In genomic region chr20:62799873-62800272, GRCh38 we compare ENCODE assay signal across 26 cellular contexts. TPM values are rescaled to one million over a fixed set of nuclear protein-coding genes. Genes with fewer than 3 reads are reported as not detected.
DNase-seq lines count a peak whose midpoint lies in the region; ATAC-seq, FAIRE-seq and TF ChIP-seq lines count a peak whose summit lies in the region.
"Had no signal": no experiment of that assay in that cellular context is flagged by ENCODE, and none has a peak within 500 bp of the region (broad histone marks: within the 10 kb centered on the region; RNA-seq: fewer than 3 reads in every experiment).

No MANE protein-coding gene starts in this region.

- H3K4me3 ChIP-seq in BLaER1 (no peak overlapping the region), K562 (no peak overlapping the region), ascending aorta (no peak overlapping the region), pancreas (no peak overlapping the region), SK-N-SH (ENCODE audit: low read depth in 2 of 2, low read length in 1 of 2) (no peak overlapping the region)
- no peak overlapping the region for H3K4me3 ChIP-seq in CD8-positive, alpha-beta T cell (ENCODE audit: low read depth, low read length)
- H3K4me3 ChIP-seq: A549, GM23248 had no signal

- H3K27me3 Mint-ChIP-seq in nephron (ENCODE audit: low read depth): peaks cover 10% of the 10 kb centered on the region
- no peaks in the 10 kb centered on the region for H3K27me3 Mint-ChIP-seq in CD8-positive, alpha-beta T cell (ENCODE audit: low read depth)

- peak overlapping the region; percentile 26 to 76 (median 74) for H3K4me3 Mint-ChIP-seq in nephron
- H3K4me3 Mint-ChIP-seq in CD8-positive, alpha-beta T cell: no peak overlapping the region
- H3K4me3 Mint-ChIP-seq: H9, HFFc6 had no signal

- FAIRE-seq in K562 (lab: Jason Lieb, UNC) (no peak), pancreas (lab: Jason Lieb, UNC) (no peak)
- FAIRE-seq: A549, G401.6, GM12892 had no signal

- 0 out of 2 replicates have a peak overlapping the region, but pooled peaks have one; percentile 6 for H3K27ac ChIP-seq in BLaER1
- no peak overlapping the region for H3K27ac ChIP-seq in K562 (ENCODE audit: extremely low read depth, low read depth, low read length)
- H3K27ac ChIP-seq in ascending aorta: no peak overlapping the region
- no peak overlapping the region for H3K27ac ChIP-seq in CD8-positive, alpha-beta T cell (ENCODE audit: low read depth, low read length)
- no peak overlapping the region for H3K27ac ChIP-seq in pancreas
- H3K27ac ChIP-seq in SK-N-SH (ENCODE audit: low read depth in 2 of 2, low read length in 1 of 2): no peak overlapping the region
- H3K27ac ChIP-seq: A549, GM23248 had no signal

- H3K4me2 ChIP-seq in BLaER1 (no peak overlapping the region), K562 (ENCODE audit: insufficient read depth, low read length) (no peak overlapping the region), SK-N-SH (no peak overlapping the region)
- H3K4me2 ChIP-seq: A549 had no signal

- H3K4me1 Mint-ChIP-seq in nephron: peaks cover 32% of the 10 kb centered on the region
- H3K4me1 Mint-ChIP-seq in CD8-positive, alpha-beta T cell (ENCODE audit: low read depth): peaks cover 22% of the 10 kb centered on the region

- no peak for TF ChIP-seq EP300 in K562 (IDR thresholded peaks at IDR 0.05; ENCODE audit: low read length)
- TF ChIP-seq EP300 in SK-N-SH (IDR thresholded peaks at IDR 0.05; ENCODE audit: borderline replicate concordance in 1 of 2, low read depth in 1 of 2, low read length in 1 of 2): no peak

- H4K20me1 ChIP-seq in BLaER1 (peaks cover 38% of the 10 kb centered on the region), K562 (replicated peaks; ENCODE audit: control insufficient read depth, insufficient read depth, low read length) (no peaks in the 10 kb centered on the region), SK-N-SH (ENCODE audit: insufficient read depth) (0 out of 2 replicates have a peak, but pooled peaks cover 8% of the 10 kb centered on the region)

- H3K9me3 ChIP-seq in BLaER1: no peaks in the 10 kb centered on the region
- H3K9me3 ChIP-seq in K562 (replicated peaks; ENCODE audit: control insufficient read depth, insufficient read depth, low read depth, low read length): no peaks in the 10 kb centered on the region
- H3K9me3 ChIP-seq in ascending aorta: no peaks in the 10 kb centered on the region
- H3K9me3 ChIP-seq in CD8-positive, alpha-beta T cell (ENCODE audit: low read length): no peaks in the 10 kb centered on the region
- no peaks in the 10 kb centered on the region for H3K9me3 ChIP-seq in pancreas
- H3K9me3 ChIP-seq in SK-N-SH: no peaks in the 10 kb centered on the region
- H3K9me3 ChIP-seq: A549 had no signal

- ATAC-seq in K562 (no peak), pancreas (no peak)
- no peak for ATAC-seq in CD8-positive, alpha-beta T cell
- ATAC-seq: A549 had no signal

- H3K36me3 ChIP-seq in BLaER1: peaks cover 46% of the 10 kb centered on the region
- peaks cover 39% of the 10 kb centered on the region; the same call in 2 of the 3 replicates for H3K36me3 ChIP-seq in K562 (ENCODE audit: control insufficient read depth, insufficient read depth, low read length)
- H3K36me3 ChIP-seq in ascending aorta: peaks cover 14 to 29% of the 10 kb centered on the region in 2 donors
- H3K36me3 ChIP-seq in CD8-positive, alpha-beta T cell (ENCODE audit: insufficient read depth, low read length): peaks cover 18% of the 10 kb centered on the region
- peaks cover 0 to 15% (median 4%) of the 10 kb centered on the region in 3 donors for H3K36me3 ChIP-seq in pancreas
- peaks cover 19 to 35% of the 10 kb centered on the region in 2 experiments for H3K36me3 ChIP-seq in SK-N-SH (replicated peaks in 1 of 2; ENCODE audit: control insufficient read depth in 1 of 2, insufficient read depth in 2 of 2, low read length in 1 of 2)

- TF ChIP-seq RAD21 in K562 (CRISPR knock-in tag; conservative IDR thresholded peaks at IDR 0.05 in 1 of 2, IDR thresholded peaks at IDR 0.05 in 1 of 2) (no peak), SK-N-SH (IDR thresholded peaks at IDR 0.05; ENCODE audit: low read length) (no peak)

- H3K9ac ChIP-seq in BLaER1 (peak overlapping the region; percentile 29; the same call in 1 of the 2 replicates), K562 (ENCODE audit: insufficient read depth in 1 of 2, low read depth in 2 of 2, low read length in 2 of 2) (no peak overlapping the region), SK-N-SH (no peak overlapping the region)
- H3K9ac ChIP-seq: GM23248 had no signal

- H2AFZ ChIP-seq in K562 (ENCODE audit: low read depth, low read length) (no peak overlapping the region), SK-N-SH (ENCODE audit: low read depth) (no peak overlapping the region)
- H2AFZ ChIP-seq: GM23248 had no signal

- no peaks in the 10 kb centered on the region for H3K9me3 Mint-ChIP-seq in nephron
- H3K9me3 Mint-ChIP-seq in CD8-positive, alpha-beta T cell: no peaks in the 10 kb centered on the region
- H3K9me3 Mint-ChIP-seq: CD8-positive, alpha-beta memory T cell; H9; HFFc6 had no signal

- intact Hi-C loops in K562 (cut with micrococcal nuclease): no loop called here
- intact Hi-C loops in ascending aorta (cut with DNase I): loop anchor here (5.0 to 10.0 kb wide), 5 partner anchors 127 to 1065 kb away; partner anchors contain the start of genes ABHD16B, DIDO1, PSMA7 and RPS21
- intact Hi-C loops in CD8-positive, alpha-beta T cell (cut with DNase I, micrococcal nuclease): loop anchor here (10.0 kb wide), 2 partner anchors 675 to 825 kb away; partner anchors contain the start of genes GMEB2 (in 1 of the 2) and LSM14B (in 1 of the 2)
- intact Hi-C loops in pancreas (cut with DNase I): no loop called here

- no peak for TF ChIP-seq POLR2A in K562 (conservative IDR thresholded peaks at IDR 0.05)

- H3K27ac Mint-ChIP-seq in nephron: peak overlapping the region in 1 of 3 experiments; percentile 37
- H3K27ac Mint-ChIP-seq in CD8-positive, alpha-beta T cell: no peak overlapping the region
- H3K27ac Mint-ChIP-seq: H9, HFFc6 had no signal

- 90% methylated on average over 10 of the region's 10 CpGs for WGBS in K562 (ENCODE audit: insufficient coverage, low coverage, missing lambda C conversion rate)
- WGBS in pancreas, 2 donors: 87 to 91% methylated on average over 10 of the region's 10 CpGs
- WGBS in SK-N-SH (ENCODE audit: low lambda C conversion rate): 83% methylated on average over 7 of the region's 10 CpGs

- CTCF ChIA-PET in K562 (lab: Yijun Ruan, JAX; ENCODE audit: low intra/inter-chr PET ratio): no interaction called here
- CTCF ChIA-PET in CD8-positive, alpha-beta T cell (lab: Charles Lee): no interaction called here
- CTCF ChIA-PET in SK-N-SH (lab: Yijun Ruan, JAX): no interaction called here

- TF ChIP-seq CTCF in K562 (IDR thresholded peaks at IDR 0.05 in 2 of 3, conservative IDR thresholded peaks at IDR 0.05 in 1 of 3; ENCODE audit: insufficient read depth in 2 of 3, low read depth in 1 of 3, low read length in 3 of 3): no peak
- TF ChIP-seq CTCF in nephron (IDR thresholded peaks at IDR 0.05; ENCODE audit: unreplicated experiment in 3 of 3): no peak
- no peak for TF ChIP-seq CTCF in ascending aorta (IDR thresholded peaks at IDR 0.05)
- no peak for TF ChIP-seq CTCF in CD8-positive, alpha-beta T cell (IDR thresholded peaks at IDR 0.05)
- TF ChIP-seq CTCF in pancreas (IDR thresholded peaks at IDR 0.05): no peak
- no peak for TF ChIP-seq CTCF in SK-N-SH (IDR thresholded peaks at IDR 0.05)

- peaks cover 32% of the 10 kb centered on the region for H3K36me3 Mint-ChIP-seq in nephron (ENCODE audit: low read depth)
- H3K36me3 Mint-ChIP-seq in CD8-positive, alpha-beta T cell: peaks cover 41% of the 10 kb centered on the region

- H3K27me3 ChIP-seq in BLaER1 (no peaks in the 10 kb centered on the region), K562 (ENCODE audit: control insufficient read depth in 2 of 2, insufficient read depth in 2 of 2, low read length in 2 of 2) (no peaks in the 10 kb centered on the region), ascending aorta (no peaks in the 10 kb centered on the region), pancreas (no peaks in the 10 kb centered on the region), SK-N-SH (ENCODE audit: insufficient read depth) (no peaks in the 10 kb centered on the region)
- H3K27me3 ChIP-seq in CD8-positive, alpha-beta T cell (ENCODE audit: insufficient read depth, low read length): no peaks in the 10 kb centered on the region

- H3K4me1 ChIP-seq in BLaER1 (peaks cover 66% of the 10 kb centered on the region), K562 (replicated peaks in 1 of 2; ENCODE audit: control insufficient read depth in 2 of 2, insufficient read depth in 2 of 2, low read length in 2 of 2) (peaks cover 8 to 48% of the 10 kb centered on the region in 2 experiments; a peak in 3 of 5 replicates), ascending aorta (peaks cover 0 to 14% of the 10 kb centered on the region in 2 donors), pancreas (peaks cover 0 to 6% (median 0%) of the 10 kb centered on the region in 3 donors), SK-N-SH (ENCODE audit: control insufficient read depth in 1 of 2, insufficient read depth in 2 of 2, low read depth in 1 of 2, low read length in 1 of 2) (peaks cover 8 to 19% of the 10 kb centered on the region in 2 experiments; a peak in 2 of 4 replicates)
- peaks cover 19% of the 10 kb centered on the region for H3K4me1 ChIP-seq in CD8-positive, alpha-beta T cell (ENCODE audit: insufficient read depth, low read length)

- DNase-seq in RKO (ENCODE audit: low spot score) (peak; percentile 51), K562 (ENCODE audit: extremely low read depth in 1 of 4, low spot score in 3 of 4) (no peak), ascending aorta (ENCODE audit: low spot score in 2 of 2) (no peak), pancreas (no peak), SK-N-SH (no peak)
- DNase-seq in CD8-positive, alpha-beta T cell: no peak
- DNase-seq: C1 segment of cervical spinal cord; Calu3; CD8-positive, alpha-beta memory T cell; DMS153; GM23248; H9; HFFc6; KBM-7; NCI-H1105; NCI-H146; NCI-H2029; NCI-H446; NCI-H526; OCI-M1; SHP77 had no signal

- H3K79me2 ChIP-seq in K562 (ENCODE audit: control insufficient read depth, insufficient read depth, low read length) (peaks cover 14% of the 10 kb centered on the region; the same call in 2 of the 3 replicates), SK-N-SH (ENCODE audit: insufficient read depth) (peaks cover 17% of the 10 kb centered on the region)

- no peaks in the 10 kb centered on the region for H3K9me2 ChIP-seq in SK-N-SH

- POLR2A ChIA-PET in K562 (lab: Yijun Ruan, JAX) (interaction anchor here (0.6 kb wide), 1 partner anchor 388 kb away, joined by 5 read pairs; no protein-coding TSS in a partner anchor), SK-N-SH (lab: Yijun Ruan, JAX) (no interaction called here)
- POLR2A ChIA-PET in CD8-positive, alpha-beta T cell (lab: Charles Lee): no interaction called here

- H3F3A ChIP-seq in SK-N-SH (replicated peaks; ENCODE audit: insufficient read depth): peaks cover 23% of the 10 kb centered on the region

- H3K9me1 ChIP-seq in K562 (ENCODE audit: control insufficient read depth, insufficient read depth, low read length): no peaks in the 10 kb centered on the region

- in situ Hi-C loops in K562 (cut with MboI): loop anchor here (10.0 kb wide), 1 partner anchor 305 kb away; no protein-coding TSS in a partner anchor

- BruUV-seq in K562 (replicated peaks; lab: Mats Ljungman, UMichigan): no TSS peak

RNA-seq across cellular contexts. Expression of gene MRGBP, which starts 3.6 kb away (rescaled TPM):
- 11.0 and 21.6 TPM in 2 replicates for total RNA-seq in K562 (2011; cell fraction: chromatin; rRNA removed; ENCODE audit: low replicate concordance)
- 16.4 and 17.2 TPM in 2 replicates for total RNA-seq in K562 (2011; cell fraction: nucleolus; rRNA removed)
- 12.8 and 15.0 TPM in 2 replicates for total RNA-seq in K562 (2011; cell fraction: nucleoplasm; rRNA removed)
- total RNA-seq in K562 (2014; rRNA removed) (31.3 and 37.0 TPM in 2 replicates), K562 (2014; rRNA removed; fragmentation: Illumina TruSeq; extraction: Trizol) (18.1 TPM in 2 replicates), K562 (2015; rRNA removed; fragmentation: Illumina TruSeq; extraction: Trizol) (25.2 and 25.7 TPM in 2 replicates), K562 (2021) (25.1 and 26.1 TPM in 2 replicates), ascending aorta (5.7 TPM), pancreas (1 to 10 TPM; 2.6 to 4.4 (median 3.7) TPM)
- polyA plus RNA-seq in K562 (2011; rRNA removed) (18.7 and 20.7 TPM in 2 replicates), K562 (2014; fragmentation: Illumina TruSeq; extraction: Trizol) (18.4 and 21.0 TPM in 2 replicates), K562 (2014; fragmentation: Nextera tagmentation; extraction: Ambion mirVana) (1 to 10 TPM; 1.9 to 2.8 TPM), K562 (2014; rRNA removed) (26.3 and 26.7 TPM in 2 replicates), pancreas (10 to 100 TPM in 1 of 2 donors, 1 to 10 TPM in 1; 5.3 to 11.3 TPM), SK-N-SH (2012; rRNA removed) (20.0 and 22.0 TPM in 2 replicates)
- 20.8 and 28.5 TPM in 2 replicates for polyA plus RNA-seq in K562 (2011; cell fraction: cytosol; rRNA removed)
- 27.0 and 39.1 TPM in 2 replicates for polyA plus RNA-seq in K562 (2011; cell fraction: nucleus; rRNA removed)
- polyA plus RNA-seq in K562 (2012): 14.8 and 21.7 TPM in 2 replicates
- 12.7 and 15.7 TPM in 2 replicates for polyA minus RNA-seq in K562 (2011; rRNA and poly(A)+ RNA removed)
- 9.6 and 11.5 TPM in 2 replicates for polyA minus RNA-seq in K562 (2011; cell fraction: cytosol; rRNA and poly(A)+ RNA removed)
- polyA minus RNA-seq in K562 (2011; cell fraction: nucleus; rRNA and poly(A)+ RNA removed): 9.4 and 12.2 TPM in 2 replicates
- total RNA-seq in CD8-positive, alpha-beta T cell: 1 to 10 TPM; 7.8 to 8.6 TPM
- polyA plus RNA-seq in SK-N-SH (2012; cell fraction: cytosol; rRNA removed): 18.2 and 20.7 TPM in 2 replicates
- polyA plus RNA-seq in SK-N-SH (2012; cell fraction: nucleus; rRNA removed): 22.9 and 26.5 TPM in 2 replicates

RNA-seq across cellular contexts. Expression of gene OGFR, which starts 4.8 kb away (rescaled TPM):
- 16.5 and 43.5 TPM in 2 replicates for total RNA-seq in K562 (2011; cell fraction: chromatin; rRNA removed; ENCODE audit: low replicate concordance)
- total RNA-seq in K562 (2011; cell fraction: nucleolus; rRNA removed): 33.8 and 38.4 TPM in 2 replicates
- total RNA-seq in K562 (2011; cell fraction: nucleoplasm; rRNA removed): 22.4 and 24.6 TPM in 2 replicates
- total RNA-seq in K562 (2014; rRNA removed): 56.3 and 56.5 TPM in 2 replicates
- 8.9 and 10.3 TPM in 2 replicates for total RNA-seq in K562 (2014; rRNA removed; fragmentation: Illumina TruSeq; extraction: Trizol)
- 17.5 and 18.7 TPM in 2 replicates for total RNA-seq in K562 (2015; rRNA removed; fragmentation: Illumina TruSeq; extraction: Trizol)
- 33.1 and 36.5 TPM in 2 replicates for total RNA-seq in K562 (2021)
- 23.3 and 25.4 TPM in 2 replicates for polyA plus RNA-seq in K562 (2011; rRNA removed)
- polyA plus RNA-seq in K562 (2011; cell fraction: cytosol; rRNA removed): 15.8 and 36.7 TPM in 2 replicates
- polyA plus RNA-seq in K562 (2011; cell fraction: nucleus; rRNA removed): 32.3 and 48.8 TPM in 2 replicates
- 21.1 and 26.0 TPM in 2 replicates for polyA plus RNA-seq in K562 (2012)
- 16.6 and 22.0 TPM in 2 replicates for polyA plus RNA-seq in K562 (2014; fragmentation: Illumina TruSeq; extraction: Trizol)
- under 1 TPM; 0.39 TPM for polyA plus RNA-seq in K562 (2014; fragmentation: Nextera tagmentation; extraction: Ambion mirVana)
- 34.2 and 36.7 TPM in 2 replicates for polyA plus RNA-seq in K562 (2014; rRNA removed)
- polyA minus RNA-seq in K562 (2011; rRNA and poly(A)+ RNA removed): 17.7 and 23.1 TPM in 2 replicates
- 19.9 and 22.3 TPM in 2 replicates for polyA minus RNA-seq in K562 (2011; cell fraction: cytosol; rRNA and poly(A)+ RNA removed)
- polyA minus RNA-seq in K562 (2011; cell fraction: nucleus; rRNA and poly(A)+ RNA removed): 8.8 and 9.7 TPM in 2 replicates
- 77.4 TPM for total RNA-seq in ascending aorta
- 10 to 100 TPM; 47.8 to 52.2 TPM for total RNA-seq in CD8-positive, alpha-beta T cell
- total RNA-seq in pancreas: 10 to 100 TPM; 18.1 to 25.4 (median 21.0) TPM
- polyA plus RNA-seq in pancreas: 10 to 100 TPM; 50.8 to 79.5 TPM
- 52.9 and 60.8 TPM in 2 replicates for polyA plus RNA-seq in SK-N-SH (2012; rRNA removed)
- polyA plus RNA-seq in SK-N-SH (2012; cell fraction: cytosol; rRNA removed): 25.9 and 35.3 TPM in 2 replicates
- polyA plus RNA-seq in SK-N-SH (2012; cell fraction: nucleus; rRNA removed): 96.1 and 137 TPM in 2 replicates

RNA-seq across cellular contexts. Expression of gene COL9A3, which starts 17.0 kb away (rescaled TPM):
- total RNA-seq in K562 (2011; cell fraction: chromatin; rRNA removed; ENCODE audit: low replicate concordance): 2.5 and 7.3 TPM in 2 replicates
- 4.0 and 4.9 TPM in 2 replicates for total RNA-seq in K562 (2011; cell fraction: nucleolus; rRNA removed)
- 2.8 and 4.0 TPM in 2 replicates for total RNA-seq in K562 (2011; cell fraction: nucleoplasm; rRNA removed)
- total RNA-seq in K562 (2014; rRNA removed) (0.77 and 1.9 TPM in 2 replicates), K562 (2014; rRNA removed; fragmentation: Illumina TruSeq; extraction: Trizol) (0.18 and 0.51 TPM in 2 replicates), K562 (2015; rRNA removed; fragmentation: Illumina TruSeq; extraction: Trizol) (0.98 and 1.4 TPM in 2 replicates), K562 (2021) (1.3 and 1.7 TPM in 2 replicates), ascending aorta (13.8 TPM), pancreas (10 to 100 TPM in 1 of 6 donors, 1 to 10 TPM in 5; 1.7 to 35.2 (median 7.3) TPM)
- polyA plus RNA-seq in K562 (2011; rRNA removed) (1.3 and 2.5 TPM in 2 replicates), K562 (2014; fragmentation: Illumina TruSeq; extraction: Trizol) (0.48 and 0.76 TPM in 2 replicates), K562 (2014; fragmentation: Nextera tagmentation; extraction: Ambion mirVana) (under 1 TPM in 1 of 2 experiments, not detected in 1; 0.14 TPM), K562 (2014; rRNA removed) (3.0 and 3.6 TPM in 2 replicates), pancreas (100 to 1,000 TPM; 149 to 183 TPM), SK-N-SH (2012; rRNA removed) (1.3 and 2.5 TPM in 2 replicates)
- polyA plus RNA-seq in K562 (2011; cell fraction: cytosol; rRNA removed): 1.7 and 1.9 TPM in 2 replicates
- polyA plus RNA-seq in K562 (2011; cell fraction: nucleus; rRNA removed): 12.1 and 20.8 TPM in 2 replicates
- polyA plus RNA-seq in K562 (2012): 2.0 and 3.0 TPM in 2 replicates
- 0.35 and 0.87 TPM in 2 replicates for polyA minus RNA-seq in K562 (2011; rRNA and poly(A)+ RNA removed)
- polyA minus RNA-seq in K562 (2011; cell fraction: cytosol; rRNA and poly(A)+ RNA removed): 1.3 TPM in 1 of 2 replicates, not detected in the other
- 1.2 and 2.3 TPM in 2 replicates for polyA minus RNA-seq in K562 (2011; cell fraction: nucleus; rRNA and poly(A)+ RNA removed)
- total RNA-seq in CD8-positive, alpha-beta T cell: not detected
- polyA plus RNA-seq in SK-N-SH (2012; cell fraction: cytosol; rRNA removed): 1.2 and 1.7 TPM in 2 replicates
- 6.2 and 7.8 TPM in 2 replicates for polyA plus RNA-seq in SK-N-SH (2012; cell fraction: nucleus; rRNA removed)
- total RNA-seq: CD8-positive, alpha-beta memory T cell; GM23248 had no signal
- polyA plus RNA-seq: CD8-positive, alpha-beta memory T cell had no signal

Comparison
In these comparisons a context has a peak if more than half of its experiments do, and no peak if none do; other contexts are left out.
1. intact Hi-C loops: an anchor here in ascending aorta (5.0 to 10.0 kb wide) and CD8-positive, alpha-beta T cell (10.0 kb wide); none called in K562 and pancreas.